ENCODE assay signal across 10 cellular contexts in genomic region chr16:84885024-84885910, GRCh38.
A peak's percentile ranks its signal among the peaks of the same experiment; 100 is the strongest.
DNase-seq lines count a peak whose midpoint lies in the region; ATAC-seq and TF ChIP-seq lines count a peak whose summit lies in the region.
"Had no signal": no experiment of that assay in that cellular context is flagged by ENCODE, and none has a peak within 500 bp of the region (broad histone marks: within the 10 kb centered on the region; RNA-seq: fewer than 3 reads in every experiment).

No MANE protein-coding gene starts in this region.

- 7% methylated on average over 21 of the region's 22 CpGs for WGBS in mammary epithelial cell (ENCODE audit: low coverage, missing lambda C conversion rate)
- 97 to 98% methylated on average over 22 of the region's 22 CpGs for WGBS in GM23248 (ENCODE audit: low coverage in 1 of 2, low lambda C conversion rate in 2 of 2, missing lambda C conversion rate in 2 of 2), 2 experiments

- H3K79me2 ChIP-seq in mammary epithelial cell (ENCODE audit: insufficient read depth, low read length) (no peaks in the 10 kb centered on the region), GM23248 (ENCODE audit: insufficient read depth) (no peaks in the 10 kb centered on the region)

- BruUV-seq in mammary epithelial cell (replicated peaks; lab: Mats Ljungman, UMichigan): no TSS peak

- H3K27me3 ChIP-seq in mammary epithelial cell (ENCODE audit: insufficient read depth, low read length) (no peaks in the 10 kb centered on the region), right atrium auricular region (no peaks in the 10 kb centered on the region), GM23248 (replicated peaks; ENCODE audit: insufficient read depth) (no peaks in the 10 kb centered on the region)

- H3K4me1 ChIP-seq in mammary epithelial cell (ENCODE audit: insufficient read depth, low read length) (peaks cover 31% of the 10 kb centered on the region), right atrium auricular region (peaks cover 0 to 14% of the 10 kb centered on the region in 2 donors), GM23248 (ENCODE audit: insufficient read depth) (peaks cover 25% of the 10 kb centered on the region)

- H3K36me3 ChIP-seq in mammary epithelial cell (ENCODE audit: insufficient read depth, low read length) (no peaks in the 10 kb centered on the region), right atrium auricular region (peaks cover 10% of the 10 kb centered on the region), GM23248 (ENCODE audit: low read depth) (no peaks in the 10 kb centered on the region)

- H3K9ac ChIP-seq in mammary epithelial cell (ENCODE audit: insufficient read depth, low read length): peak overlapping the region; percentile 45
- no peak overlapping the region for H3K9ac ChIP-seq in GM23248

- H3K9me2 ChIP-seq in GM23248 (ENCODE audit: insufficient read depth): no peaks in the 10 kb centered on the region

- dilution Hi-C loops in mammary epithelial cell (cut with HindIII; ENCODE audit: low sequenced_read_pairs): loop anchor here (5.0 kb wide), 1 partner anchor 92 kb away; no protein-coding TSS in a partner anchor

- H3K9me3 ChIP-seq in mammary epithelial cell (replicated peaks; ENCODE audit: insufficient read depth, low read length) (no peaks in the 10 kb centered on the region), right atrium auricular region (no peaks in the 10 kb centered on the region), GM23248 (ENCODE audit: low read depth) (no peaks in the 10 kb centered on the region)

- H3K4me3 ChIP-seq in mammary epithelial cell (replicated peaks in 1 of 3; ENCODE audit: insufficient read depth in 1 of 3, low read depth in 2 of 3, low read length in 3 of 3): peak overlapping the region in 1 of 3 experiments; percentile 9
- no peak overlapping the region for H3K4me3 ChIP-seq in right atrium auricular region
- H3K4me3 ChIP-seq in GM23248: no peak overlapping the region

- H3K4me2 ChIP-seq in mammary epithelial cell (ENCODE audit: insufficient read depth, low read depth, low read length): peak overlapping the region; percentile 79
- H3K4me2 ChIP-seq in GM23248 (ENCODE audit: unreplicated experiment): no peak overlapping the region

- DNase-seq in CD1c-positive myeloid dendritic cell (ENCODE audit: extremely low spot score) (peak; percentile 12), mammary epithelial cell (peak; percentile 60), right atrium auricular region (ENCODE audit: low spot score) (peak; percentile 71), pons (ENCODE audit: low spot score) (peak; percentile 81), NCI-H1417 treated with DMSO at 0.1 percent for 48 hours (lab: John Stamatoyannopoulos, UW) (no peak), GM23248 (no peak)
- no peak for DNase-seq in stimulated activated naive CD8-positive, alpha-beta T cell treated with anti-CD3 and anti-CD28 coated beads, Interleukin-15, Interleukin-2, amounts not matched to agents 100 U/mL and 50 U/mL, for 24 hours
- DNase-seq: activated CD4-positive, alpha-beta memory T cell treated with anti-CD3 and anti-CD28 coated beads, Interleukin-2, amount 10 ng/mL, durations not matched to agents 7 days and 5 days; NCI-H510A treated with DMSO at 0.1 percent for 48 hours had no signal

- H4K20me1 ChIP-seq in mammary epithelial cell (ENCODE audit: insufficient read depth, low read length) (no peaks in the 10 kb centered on the region), GM23248 (ENCODE audit: insufficient read depth) (no peaks in the 10 kb centered on the region)

- CTCF ChIA-PET in mammary epithelial cell (lab: Charles Lee; ENCODE audit: low non-redundant PET): interaction anchor here (0.6 kb wide), 1 partner anchor 86 kb away, joined by 8 read pairs; no protein-coding TSS in a partner anchor

- peaks cover 22% of the 10 kb centered on the region for H3F3A ChIP-seq in GM23248 (ENCODE audit: insufficient read depth)

- TF ChIP-seq CTCF in mammary epithelial cell (conservative IDR thresholded peaks at IDR 0.05 in 1 of 2, IDR thresholded peaks at IDR 0.05 in 1 of 2; ENCODE audit: extremely low read depth in 1 of 2, insufficient read depth in 1 of 2, low read depth in 1 of 2, low read length in 2 of 2) (no peak), right atrium auricular region (IDR thresholded peaks at IDR 0.05) (no peak)

- no peak for ATAC-seq in stimulated activated naive CD8-positive, alpha-beta T cell treated with anti-CD3 and anti-CD28 coated beads, Interleukin-15, Interleukin-2, amounts not matched to agents 100 U/mL and 50 U/mL, for 24 hours
- no peak for ATAC-seq in HG03439 (IDR thresholded peaks at IDR 0.05; ENCODE audit: unreplicated experiment)

- peak overlapping the region; percentile 75 for H3K27ac ChIP-seq in mammary epithelial cell (ENCODE audit: insufficient read depth, low read depth, low read length)
- peak overlapping the region; percentile 64 to 68 for H3K27ac ChIP-seq in right atrium auricular region
- no peak overlapping the region for H3K27ac ChIP-seq in GM23248

- peak overlapping the region; percentile 95 for H2AFZ ChIP-seq in mammary epithelial cell (ENCODE audit: low read depth, low read length)
- H2AFZ ChIP-seq in GM23248: no peak overlapping the region

- intact Hi-C loops in mammary epithelial cell (cut with micrococcal nuclease): no loop called here

- in situ Hi-C loops in mammary epithelial cell (cut with MboI; ENCODE audit: low sequenced_read_pairs in 2 of 2) (no loop called here), GM23248 (cut with MboI) (no loop called here)

Comparison
In these comparisons a context has a peak if more than half of its experiments do, and no peak if none do; other contexts are left out.
1. DNase-seq: peak in CD1c-positive myeloid dendritic cell (single experiment), mammary epithelial cell (single experiment), right atrium auricular region (single experiment) and pons (single experiment); none in NCI-H1417 treated with DMSO at 0.1 percent for 48 hours (single experiment), stimulated activated naive CD8-positive, alpha-beta T cell treated with anti-CD3 and anti-CD28 coated beads, Interleukin-15, Interleukin-2, amounts not matched to agents 100 U/mL and 50 U/mL, for 24 hours (single experiment) and GM23248 (single experiment).